ENCODE assay signal across 8 cellular contexts in genomic region chr9:95116002-95116819, GRCh38.
A peak's percentile ranks its signal among the peaks of the same experiment; 100 is the strongest.
DNase-seq lines count a peak whose midpoint lies in the region; ATAC-seq and TF ChIP-seq lines count a peak whose summit lies in the region.

No MANE protein-coding gene starts in this region.

- DNase-seq in WTC11 (ENCODE audit: low spot score): no peak
- DNase-seq in heart left ventricle: no peak
- no peak for DNase-seq in gastrocnemius medialis
- no peak for DNase-seq in activated CD8-positive, alpha-beta T cell treated with anti-CD3 and anti-CD28 coated beads, Interleukin-2, amount 10 ng/mL, durations not matched to agents 7 days and 5 days
- DNase-seq in stimulated activated CD4-positive, alpha-beta T cell treated with anti-CD3 and anti-CD28 coated beads, Interleukin-15, amount 100 ng/mL, for 24 hours: no peak
- no peak for DNase-seq in NCI-H1417 (lab: John Stamatoyannopoulos, UW)

- TF ChIP-seq POLR2A in heart left ventricle (IDR thresholded peaks at IDR 0.05) (no peak), gastrocnemius medialis (IDR thresholded peaks at IDR 0.05) (no peak)

- no peak overlapping the region for H3K27ac Mint-ChIP-seq in WTC11
- H3K27ac Mint-ChIP-seq in activated CD8-positive, alpha-beta T cell treated with anti-CD3 and anti-CD28 coated beads, Interleukin-2, amount 10 ng/mL, durations not matched to agents 7 days and 5 days: no peak overlapping the region

- TF ChIP-seq CTCF in WTC11 (IDR thresholded peaks at IDR 0.05) (no peak), heart left ventricle (IDR thresholded peaks at IDR 0.05) (peak in 8 of 12 donors; percentile 19 to 35 (median 29)), gastrocnemius medialis (IDR thresholded peaks at IDR 0.05 in 4 of 5, conservative IDR thresholded peaks at IDR 0.05 in 1 of 5) (peak in 3 of 5 experiments; percentile 46 to 53 (median 49))

- H3K36me3 Mint-ChIP-seq in WTC11: peaks cover 5% of the 10 kb centered on the region; the same call in 1 of the 2 replicates
- H3K36me3 Mint-ChIP-seq in activated CD8-positive, alpha-beta T cell treated with anti-CD3 and anti-CD28 coated beads, Interleukin-2, amount 10 ng/mL, durations not matched to agents 7 days and 5 days (ENCODE audit: low read depth): no peaks in the 10 kb centered on the region

- H3K9me3 Mint-ChIP-seq in WTC11: no peaks in the 10 kb centered on the region
- H3K9me3 Mint-ChIP-seq in activated CD8-positive, alpha-beta T cell treated with anti-CD3 and anti-CD28 coated beads, Interleukin-2, amount 10 ng/mL, durations not matched to agents 7 days and 5 days (ENCODE audit: insufficient read depth): no peaks in the 10 kb centered on the region

- CTCF ChIA-PET in WTC11 (lab: Charles Lee): interaction anchor here (0.6 to 6.9 kb wide), 14 partner anchors 10 to 435 kb away, joined by 3 to 128 read pairs (median 4); no protein-coding TSS in a partner anchor
- CTCF ChIA-PET in activated CD8-positive, alpha-beta T cell treated with anti-CD3 and anti-CD28 coated beads, Interleukin-2, amount 10 ng/mL, durations not matched to agents 7 days and 5 days (lab: Charles Lee): interaction anchor here (0.6 to 1.5 kb wide), 5 partner anchors 9 to 435 kb away, joined by 3 to 4 read pairs (median 3); no protein-coding TSS in a partner anchor

- ATAC-seq in GM21723 (IDR thresholded peaks at IDR 0.05; ENCODE audit: unreplicated experiment) (peak; percentile 52), WTC11 (peak; percentile 83), heart left ventricle (peak in 3 of 4 donors; percentile 7 to 33 (median 21)), gastrocnemius medialis (peak; percentile 61 to 63), GM19397 (IDR thresholded peaks at IDR 0.05; ENCODE audit: unreplicated experiment) (no peak)
- no peak for ATAC-seq in activated CD8-positive, alpha-beta T cell treated with anti-CD3 and anti-CD28 coated beads, Interleukin-2, amount 10 ng/mL, durations not matched to agents 7 days and 5 days

- H3K9me3 ChIP-seq in heart left ventricle (no peaks in the 10 kb centered on the region), gastrocnemius medialis (no peaks in the 10 kb centered on the region)

- H3K4me1 ChIP-seq in heart left ventricle (peaks cover 0 to 22% (median 6%) of the 10 kb centered on the region in 12 donors), gastrocnemius medialis (peaks cover 0 to under 1% of the 10 kb centered on the region in 2 donors)

- no peaks in the 10 kb centered on the region for H3K27me3 ChIP-seq in heart left ventricle
- no peaks in the 10 kb centered on the region for H3K27me3 ChIP-seq in gastrocnemius medialis

- 70 to 76% (median 73%) methylated on average over 11 of the region's 11 CpGs for WGBS in heart left ventricle, 4 donors

- POLR2A ChIA-PET in WTC11 (lab: Charles Lee): interaction anchor here (0.6 kb wide), 1 partner anchor 13 kb away, joined by 3 read pairs; no protein-coding TSS in a partner anchor
- POLR2A ChIA-PET in activated CD8-positive, alpha-beta T cell treated with anti-CD3 and anti-CD28 coated beads, Interleukin-2, amount 10 ng/mL, durations not matched to agents 7 days and 5 days (lab: Charles Lee): no interaction called here

- no peaks in the 10 kb centered on the region for H3K27me3 Mint-ChIP-seq in WTC11 (ENCODE audit: low read depth)
- no peaks in the 10 kb centered on the region for H3K27me3 Mint-ChIP-seq in activated CD8-positive, alpha-beta T cell treated with anti-CD3 and anti-CD28 coated beads, Interleukin-2, amount 10 ng/mL, durations not matched to agents 7 days and 5 days (ENCODE audit: low read depth)

- in situ Hi-C loops in gastrocnemius medialis (cut with MboI; ENCODE audit: low sequenced_read_pairs in 4 of 4): no loop called here

- peaks cover 10% of the 10 kb centered on the region for H3K4me1 Mint-ChIP-seq in WTC11
- H3K4me1 Mint-ChIP-seq in activated CD8-positive, alpha-beta T cell treated with anti-CD3 and anti-CD28 coated beads, Interleukin-2, amount 10 ng/mL, durations not matched to agents 7 days and 5 days (ENCODE audit: low read depth): no peaks in the 10 kb centered on the region

- no peak overlapping the region for H3K4me3 Mint-ChIP-seq in WTC11
- no peak overlapping the region for H3K4me3 Mint-ChIP-seq in activated CD8-positive, alpha-beta T cell treated with anti-CD3 and anti-CD28 coated beads, Interleukin-2, amount 10 ng/mL, durations not matched to agents 7 days and 5 days

- H3K4me3 ChIP-seq in heart left ventricle: no peak overlapping the region
- H3K4me3 ChIP-seq in gastrocnemius medialis: no peak overlapping the region

- H3K27ac ChIP-seq in heart left ventricle (peak overlapping the region in 4 of 12 donors; percentile 4 to 39 (median 12)), gastrocnemius medialis (no peak overlapping the region)

- intact Hi-C loops in heart left ventricle (cut with DNase I) (no loop called here), gastrocnemius medialis (cut with DNase I; ENCODE audit: low total_unique reads) (loop anchor here (5.0 kb wide), 1 partner anchor 334 kb away; no protein-coding TSS in a partner anchor)

- H3K36me3 ChIP-seq in heart left ventricle: peaks cover 0 to 29% (median 17%) of the 10 kb centered on the region in 9 donors
- H3K36me3 ChIP-seq in gastrocnemius medialis: peaks cover 0 to 4% of the 10 kb centered on the region in 2 donors

TF ChIP-seq in WTC11, 78 proteins besides CTCF, POLR2A, EP300 and RAD21:
- TF ChIP-seq ZNF317 (CRISPR knock-in tag; IDR thresholded peaks at IDR 0.05; ENCODE audit: borderline replicate concordance, low read depth) (no peak), NR3C1 (CRISPR knock-in tag; conservative IDR thresholded peaks at IDR 0.05; ENCODE audit: low read depth) (no peak), FOXK1 (CRISPR knock-in tag; IDR thresholded peaks at IDR 0.05) (no peak), SMAD3 (CRISPR knock-in tag; IDR thresholded peaks at IDR 0.05; ENCODE audit: borderline replicate concordance) (no peak), MAX (CRISPR knock-in tag; IDR thresholded peaks at IDR 0.05) (no peak), E2F1 (CRISPR knock-in tag; IDR thresholded peaks at IDR 0.05) (no peak), USF1 (CRISPR knock-in tag; IDR thresholded peaks at IDR 0.05) (no peak), AR (CRISPR knock-in tag; IDR thresholded peaks at IDR 0.05) (no peak)
TF ChIP-seq in WTC11: peak in this region for 0.

Comparison
In these comparisons a context has a peak if more than half of its experiments do, and no peak if none do; other contexts are left out.
1. ATAC-seq: peak in GM21723 (single experiment), WTC11 (single experiment), heart left ventricle (3 of 4) and gastrocnemius medialis (2 of 2); none in activated CD8-positive, alpha-beta T cell treated with anti-CD3 and anti-CD28 coated beads, Interleukin-2, amount 10 ng/mL, durations not matched to agents 7 days and 5 days (single experiment) and GM19397 (single experiment).